8 cellular contexts compared by ENCODE assay signal in genomic region chr18:26657618-26658581, GRCh38.
A peak's percentile ranks its signal among the peaks of the same experiment; 100 is the strongest.
DNase-seq lines count a peak whose midpoint lies in the region; ATAC-seq, FAIRE-seq and TF ChIP-seq lines count a peak whose summit lies in the region.

No MANE protein-coding gene starts in this region.

- no peak for ATAC-seq in HepG2

- TF ChIP-seq RAD21 in HepG2 (CRISPR knock-in tag; IDR thresholded peaks at IDR 0.05) = no peak

- peak overlapping the region; percentile 68 for H3K4me3 Mint-ChIP-seq in activated CD4-positive, alpha-beta T cell treated with anti-CD3 and anti-CD28 coated beads, Interleukin-2, amount 10 ng/mL, durations not matched to agents 7 days and 5 days
- peak overlapping the region; percentile 90 for H3K4me3 Mint-ChIP-seq in activated naive CD8-positive, alpha-beta T cell

- TF ChIP-seq EP300 in HepG2 (IDR thresholded peaks at IDR 0.05; ENCODE audit: low read depth in 2 of 2, low read length in 2 of 2) = no peak
- no peak for TF ChIP-seq EP300 in HepG2 (CRISPR knock-in tag; IDR thresholded peaks at IDR 0.05; ENCODE audit: borderline replicate concordance)

- H3K4me1 ChIP-seq in HepG2 (ENCODE audit: insufficient read depth, low read length) (peaks cover 9% of the 10 kb centered on the region; the same call in 1 of the 2 replicates), thyroid gland (peaks cover 0 to 23% of the 10 kb centered on the region in 2 donors)

- H3K4me3 ChIP-seq in HepG2 (replicated peaks in 1 of 3; ENCODE audit: insufficient read depth in 1 of 3, low read depth in 2 of 3, low read length in 3 of 3) (peak overlapping the region in 2 of 3 experiments; percentile 67 to 79; a peak in 3 of 6 replicates), thyroid gland (replicated peaks in 1 of 3) (peak overlapping the region; percentile 60 to 73 (median 62))

- no peak for FAIRE-seq in HepG2 (lab: Jason Lieb, UNC)

- CTCF ChIA-PET in activated CD4-positive, alpha-beta T cell treated with anti-CD3 and anti-CD28 coated beads, Interleukin-2, amount 10 ng/mL, durations not matched to agents 7 days and 5 days (lab: Charles Lee) = no interaction called here
- CTCF ChIA-PET in HepG2 (lab: Yijun Ruan, JAX; ENCODE audit: low intra/inter-chr PET ratio, low total read pairs) = no interaction called here

- H3K4me1 Mint-ChIP-seq in activated CD4-positive, alpha-beta T cell treated with anti-CD3 and anti-CD28 coated beads, Interleukin-2, amount 10 ng/mL, durations not matched to agents 7 days and 5 days = peaks cover 14% of the 10 kb centered on the region
- peaks cover 10% of the 10 kb centered on the region for H3K4me1 Mint-ChIP-seq in activated naive CD8-positive, alpha-beta T cell (ENCODE audit: low read depth)

- H3K79me2 ChIP-seq in HepG2 (ENCODE audit: insufficient read depth, low read length) = no peaks in the 10 kb centered on the region

- TF ChIP-seq POLR2A in HepG2 (IDR thresholded peaks at IDR 0.05; ENCODE audit: insufficient read depth in 1 of 2, low read depth in 2 of 2, low read length in 2 of 2) (no peak), thyroid gland (IDR thresholded peaks at IDR 0.05) (peak in 1 of 2 donors; percentile 29)

- peak overlapping the region; percentile 69 for H3K4me2 ChIP-seq in HepG2 (ENCODE audit: low read depth, low read length)

- no peaks in the 10 kb centered on the region for H3K9me3 Mint-ChIP-seq in activated CD4-positive, alpha-beta T cell treated with anti-CD3 and anti-CD28 coated beads, Interleukin-2, amount 10 ng/mL, durations not matched to agents 7 days and 5 days
- no peaks in the 10 kb centered on the region for H3K9me3 Mint-ChIP-seq in activated naive CD8-positive, alpha-beta T cell (ENCODE audit: low read depth)

- peaks cover 69% of the 10 kb centered on the region for H3K27me3 Mint-ChIP-seq in activated CD4-positive, alpha-beta T cell treated with anti-CD3 and anti-CD28 coated beads, Interleukin-2, amount 10 ng/mL, durations not matched to agents 7 days and 5 days
- H3K27me3 Mint-ChIP-seq in activated naive CD8-positive, alpha-beta T cell = peaks cover 46% of the 10 kb centered on the region

- POLR2A ChIA-PET in activated CD4-positive, alpha-beta T cell treated with anti-CD3 and anti-CD28 coated beads, Interleukin-2, amount 10 ng/mL, durations not matched to agents 7 days and 5 days (lab: Charles Lee) = no interaction called here
- POLR2A ChIA-PET in HepG2 (lab: Yijun Ruan, JAX) = no interaction called here

- no peaks in the 10 kb centered on the region for H4K20me1 ChIP-seq in HepG2 (ENCODE audit: insufficient read depth, low read length)

- WGBS in HepG2 (ENCODE audit: low lambda C conversion rate) = 43% methylated on average over 16 of the region's 16 CpGs
- WGBS in thyroid gland, 2 donors = 8 to 13% methylated on average over 16 of the region's 16 CpGs

- peaks cover 3 to 46% of the 10 kb centered on the region in 2 experiments; a peak in 4 of 5 replicates for H3K27me3 ChIP-seq in HepG2 (ENCODE audit: control insufficient read depth in 1 of 2, insufficient read depth in 2 of 2, low read length in 2 of 2)
- no peaks in the 10 kb centered on the region for H3K27me3 ChIP-seq in thyroid gland

- in situ Hi-C loops in HepG2 (cut with HindIII; ENCODE audit: extremely low pct_ligation_motif_present, low pct_unique_long_range_greater_than_20kb) = no loop called here

- H3K36me3 Mint-ChIP-seq in activated CD4-positive, alpha-beta T cell treated with anti-CD3 and anti-CD28 coated beads, Interleukin-2, amount 10 ng/mL, durations not matched to agents 7 days and 5 days (ENCODE audit: low read depth) = peaks cover 3% of the 10 kb centered on the region
- H3K36me3 Mint-ChIP-seq in activated naive CD8-positive, alpha-beta T cell = no peaks in the 10 kb centered on the region

- no peak overlapping the region for H3K9ac ChIP-seq in HepG2 (ENCODE audit: insufficient read depth, low read depth, low read length)

- BruUV-seq in HepG2 (replicated peaks; lab: Mats Ljungman, UMichigan) = no TSS peak

- TF ChIP-seq CTCF in HepG2 (CRISPR knock-in tag; IDR thresholded peaks at IDR 0.05) (no peak), thyroid gland (IDR thresholded peaks at IDR 0.05) (no peak)

- H3K27ac ChIP-seq in HepG2 (ENCODE audit: extremely low read length, insufficient read depth, low read length) (no peak overlapping the region), thyroid gland (peak overlapping the region; percentile 92 to 94 (median 93))

- intact Hi-C loops in HepG2 (cut with micrococcal nuclease; ENCODE audit: unreplicated experiment) (no loop called here), thyroid gland (cut with DNase I) (loop anchor here (5.0 kb wide), 1 partner anchor 111 kb away; the partner anchor contains the start of gene KCTD1)

- H3K36me3 ChIP-seq in HepG2 (replicated peaks in 1 of 2; ENCODE audit: control insufficient read depth in 1 of 2, insufficient read depth in 2 of 2, low read length in 2 of 2) (no peaks in the 10 kb centered on the region), thyroid gland (no peaks in the 10 kb centered on the region)

- H3K27ac Mint-ChIP-seq in activated CD4-positive, alpha-beta T cell treated with anti-CD3 and anti-CD28 coated beads, Interleukin-2, amount 10 ng/mL, durations not matched to agents 7 days and 5 days = no peak overlapping the region
- H3K27ac Mint-ChIP-seq in activated naive CD8-positive, alpha-beta T cell = no peak overlapping the region

- no peak overlapping the region for H2AFZ ChIP-seq in HepG2 (ENCODE audit: low read length)

- no peak for DNase-seq in activated CD4-positive, alpha-beta T cell treated with anti-CD3 and anti-CD28 coated beads, Interleukin-2, amount 10 ng/mL, durations not matched to agents 7 days and 5 days
- no peak for DNase-seq in activated CD4-positive, alpha-beta T cell treated with anti-CD3 and anti-CD28 coated beads for 48 hours
- DNase-seq in HepG2 (ENCODE audit: low spot score) (no peak), thyroid gland (no peak), DMS114 treated with DMSO at 0.1 percent for 48 hours (lab: John Stamatoyannopoulos, UW; ENCODE audit: unreplicated experiment) (no peak)
- DNase-seq in stimulated activated CD4-positive, alpha-beta T cell treated with anti-CD3 and anti-CD28 coated beads, Interleukin-4, amount 100 ng/mL, for 4 hours = no peak
- no peak for DNase-seq in activated CD4-positive, alpha-beta T cell treated with anti-CD3 and anti-CD28 coated beads, Interleukin-2, amount 50 U/mL, for 1 hour

- no peaks in the 10 kb centered on the region for H3K9me3 ChIP-seq in HepG2 (ENCODE audit: low read length)
- H3K9me3 ChIP-seq in thyroid gland = no peaks in the 10 kb centered on the region

TF ChIP-seq in HepG2, 621 proteins besides CTCF, POLR2A, EP300 and RAD21:
- TF ChIP-seq HDAC2 (CRISPR knock-in tag; IDR thresholded peaks at IDR 0.05) (no peak), SMARCE1 (IDR thresholded peaks at IDR 0.05; ENCODE audit: borderline replicate concordance) (no peak), MLLT10 (CRISPR knock-in tag; IDR thresholded peaks at IDR 0.05) (no peak), ZSCAN31 (CRISPR knock-in tag; IDR thresholded peaks at IDR 0.05; ENCODE audit: low read depth) (no peak), ZSCAN22 (CRISPR knock-in tag; IDR thresholded peaks at IDR 0.05) (no peak), MZF1 (CRISPR knock-in tag; IDR thresholded peaks at IDR 0.05; ENCODE audit: borderline replicate concordance) (no peak), NRL (CRISPR knock-in tag; IDR thresholded peaks at IDR 0.05; ENCODE audit: borderline replicate concordance) (no peak), RFX1 (IDR thresholded peaks at IDR 0.05) (no peak), ATF1 (CRISPR knock-in tag; IDR thresholded peaks at IDR 0.05) (no peak), ZNF7 (CRISPR knock-in tag; IDR thresholded peaks at IDR 0.05) (no peak)
TF ChIP-seq in HepG2: peak in this region for 0.
